ENCODE assay signal across 15 cellular contexts in the genomic region with DNA sequence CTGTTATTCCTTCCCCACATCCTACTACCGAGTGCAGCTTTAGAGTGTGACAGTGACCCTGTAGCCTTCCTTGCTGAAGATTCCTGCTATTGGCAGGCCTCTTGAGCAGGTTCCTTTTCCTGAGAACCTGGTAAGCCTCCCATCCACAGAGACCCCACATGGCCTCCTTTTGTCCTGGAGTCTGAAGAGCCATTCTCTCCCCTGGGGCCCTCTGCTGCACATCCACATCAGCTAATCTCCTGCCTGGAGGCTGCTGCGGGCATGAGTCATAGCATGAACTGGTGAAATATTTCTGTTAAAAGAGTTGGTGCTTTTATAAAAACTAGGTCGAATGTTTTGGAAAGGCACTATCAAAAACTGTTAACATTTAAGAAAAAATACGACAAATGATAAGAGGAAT.
A peak's percentile ranks its signal among the peaks of the same experiment; 100 is the strongest.
DNase-seq lines count a peak whose midpoint lies in the region; ATAC-seq and TF ChIP-seq lines count a peak whose summit lies in the region.
"Had no signal": no experiment of that assay in that cellular context is flagged by ENCODE, and none has a peak within 500 bp of the region (broad histone marks: within the 10 kb centered on the region; RNA-seq: fewer than 3 reads in every experiment).

No MANE protein-coding gene starts in this region.

- H4K8ac ChIP-seq in neuronal stem cell (ENCODE audit: low read depth, low read length), result no peak overlapping the region

- H3K23ac ChIP-seq in neuronal stem cell (ENCODE audit: low read depth, low read length, poor library complexity), result no peak overlapping the region

- no peak overlapping the region for H2AFZ ChIP-seq in GM23248
- no peak overlapping the region for H2AFZ ChIP-seq in neuronal stem cell (ENCODE audit: low read length)

- H3K14ac ChIP-seq in neuronal stem cell (ENCODE audit: low read length), result no peak overlapping the region

- H3K27ac ChIP-seq in GM23248 (no peak overlapping the region), caudate nucleus (ENCODE audit: low read depth, low read length) (peak overlapping the region; percentile 76), neuronal stem cell (replicated peaks; ENCODE audit: low read length) (peak overlapping the region; percentile 44)
- H3K27ac ChIP-seq: breast epithelium, left lung had no signal

- no peak overlapping the region for H2BK5ac ChIP-seq in neuronal stem cell (ENCODE audit: low read length)

- H3K4me1 ChIP-seq in GM23248 (ENCODE audit: insufficient read depth) (no peaks in the 10 kb centered on the region), neuronal stem cell (ENCODE audit: control insufficient read depth in 2 of 2, insufficient read depth in 1 of 2, low read depth in 1 of 2, low read length in 2 of 2) (peaks cover 6 to 7% of the 10 kb centered on the region in 2 donors)
- H3K4me1 ChIP-seq: breast epithelium, left lung had no signal

- no peak for ATAC-seq in GM18505 (IDR thresholded peaks at IDR 0.05; ENCODE audit: unreplicated experiment)
- ATAC-seq: left lung; stimulated activated naive CD8-positive, alpha-beta T cell treated with anti-CD3 and anti-CD28 coated beads, Interleukin-15, amount 100 ng/mL, for 72 hours had no signal

- 14 to 25% methylated on average over 4 of the region's 4 CpGs for WGBS in GM23248 (ENCODE audit: low coverage in 1 of 2, low lambda C conversion rate in 2 of 2, missing lambda C conversion rate in 2 of 2), 2 experiments
- no CpG with 5 or more reads among the region's 4 CpGs for WGBS in neuronal stem cell (ENCODE audit: extremely low coverage in 2 of 2, insufficient read length in 2 of 2, insufficient replicate concordance in 1 of 2), 2 donors

- H2BK12ac ChIP-seq in neuronal stem cell (ENCODE audit: low read length), result no peak overlapping the region

- no peaks in the 10 kb centered on the region for H3K9me2 ChIP-seq in GM23248 (ENCODE audit: insufficient read depth)

- peak; percentile 32 for DNase-seq in GM23248
- DNase-seq in NCI-H446 treated with DMSO at 0.1 percent for 48 hours (lab: John Stamatoyannopoulos, UW), result peak; percentile 48
- DNase-seq in caudate nucleus (lab: John Stamatoyannopoulos, UW), result peak in 13 of 61 donors; percentile 5 to 69 (median 42)
- no peak for DNase-seq in neuronal stem cell (ENCODE audit: low spot score)
- no peak for DNase-seq in SW 1271 (lab: John Stamatoyannopoulos, UW)
- DNase-seq in NCI-H1417 (lab: John Stamatoyannopoulos, UW), result no peak
- no peak for DNase-seq in central memory CD4-positive, alpha-beta T cell
- DNase-seq: activated effector memory CD4-positive, alpha-beta T cell treated with anti-CD3 and anti-CD28 coated beads, Interleukin-2, amount 50 U/mL, for 16 hours; C1 segment of cervical spinal cord; GOT3; left lung; NCI-H2227 treated with DMSO at 0.1 percent for 48 hours; stimulated activated naive CD8-positive, alpha-beta T cell treated with anti-CD3 and anti-CD28 coated beads, Interleukin-15, amount 100 ng/mL, for 72 hours had no signal

- no peaks in the 10 kb centered on the region for H3K27me3 ChIP-seq in GM23248 (replicated peaks; ENCODE audit: insufficient read depth)
- H3K27me3 ChIP-seq in neuronal stem cell (ENCODE audit: control insufficient read depth in 3 of 3, insufficient read depth in 3 of 3, low read depth in 1 of 3, low read length in 3 of 3), result no peaks in the 10 kb centered on the region
- H3K27me3 ChIP-seq: breast epithelium, left lung had no signal

- H3K9me3 ChIP-seq in GM23248 (ENCODE audit: low read depth) (no peaks in the 10 kb centered on the region), neuronal stem cell (replicated peaks in 1 of 2; ENCODE audit: control insufficient read depth in 2 of 2, insufficient read depth in 1 of 2, low read depth in 1 of 2, low read length in 2 of 2) (no peaks in the 10 kb centered on the region)
- H3K9me3 ChIP-seq: breast epithelium, left lung had no signal

- H4K91ac ChIP-seq in neuronal stem cell (ENCODE audit: low read depth, low read length, poor library complexity), result no peak overlapping the region

- no peaks in the 10 kb centered on the region for H4K20me1 ChIP-seq in GM23248 (ENCODE audit: insufficient read depth)

- H3K36me3 ChIP-seq in GM23248 (ENCODE audit: low read depth), result no peaks in the 10 kb centered on the region
- H3K36me3 ChIP-seq in neuronal stem cell (replicated peaks in 1 of 2; ENCODE audit: control insufficient read depth in 2 of 2, insufficient read depth in 2 of 2, low read length in 2 of 2), result no peaks in the 10 kb centered on the region
- H3K36me3 ChIP-seq: breast epithelium, left lung had no signal

- no peaks in the 10 kb centered on the region for H3K79me2 ChIP-seq in GM23248 (ENCODE audit: insufficient read depth)

- H3K18ac ChIP-seq in neuronal stem cell (ENCODE audit: low read length), result peak overlapping the region; percentile 73

- no peak overlapping the region for H2BK15ac ChIP-seq in neuronal stem cell (ENCODE audit: low read length)

- H3K4ac ChIP-seq in neuronal stem cell (ENCODE audit: low read length), result no peak overlapping the region

- no peak overlapping the region for H2BK120ac ChIP-seq in neuronal stem cell (ENCODE audit: low read depth, low read length)

- H2AK5ac ChIP-seq in neuronal stem cell (ENCODE audit: low read depth, low read length), result no peak overlapping the region

- H3K4me2 ChIP-seq in GM23248 (ENCODE audit: unreplicated experiment), result no peak overlapping the region
- H3K4me2 ChIP-seq in neuronal stem cell (ENCODE audit: insufficient read depth, low read length, poor library complexity, severe bottlenecking), result no peak overlapping the region

- in situ Hi-C loops in GM23248 (cut with MboI), result no loop called here

- H3K4me3 ChIP-seq in GM23248 (no peak overlapping the region), neuronal stem cell (ENCODE audit: low read length in 2 of 2) (no peak overlapping the region)
- H3K4me3 ChIP-seq: breast epithelium, left lung had no signal

- H3K79me1 ChIP-seq in neuronal stem cell (ENCODE audit: low read depth, low read length), result no peaks in the 10 kb centered on the region

- TF ChIP-seq POLR2A in GM18505 (IDR thresholded peaks at IDR 0.05; ENCODE audit: borderline replicate concordance, extremely low read depth, insufficient read depth, insufficient read length), result no peak

- H3K9ac ChIP-seq in GM23248 (no peak overlapping the region), neuronal stem cell (ENCODE audit: low read depth, low read length, poor library complexity) (no peak overlapping the region)

- H3F3A ChIP-seq in GM23248 (ENCODE audit: insufficient read depth), result no peaks in the 10 kb centered on the region

Comparison
In these comparisons a context has a peak if more than half of its experiments do, and no peak if none do; other contexts are left out.
1. DNase-seq: peak in GM23248 (single experiment) and NCI-H446 treated with DMSO at 0.1 percent for 48 hours (single experiment); none in neuronal stem cell (single experiment), SW 1271 (0 of 2), NCI-H1417 (0 of 3) and central memory CD4-positive, alpha-beta T cell (single experiment).